In genomic region chr3:10248184-10248983, GRCh38 we compare ENCODE assay signal across 8 cellular contexts. TPM values are rescaled to one million over a fixed set of nuclear protein-coding genes. Genes with fewer than 3 reads are reported as not detected.
DNase-seq lines count a peak whose midpoint lies in the region; ATAC-seq and TF ChIP-seq lines count a peak whose summit lies in the region.

TATDN2 (plus strand) TSS chr3:10248459; CDS start chr3:10249201, 742 bp downstream.

- TF ChIP-seq POLR2A in heart left ventricle (IDR thresholded peaks at IDR 0.05) (peak in 1 of 2 donors; percentile 92), transverse colon (IDR thresholded peaks at IDR 0.05) (peak; percentile 78)

- peaks cover 0 to 10% (median 5%) of the 10 kb centered on the region in 3 donors for H3K9me3 Mint-ChIP-seq in T-cell

- TF ChIP-seq EP300 in transverse colon (IDR thresholded peaks at IDR 0.05; ENCODE audit: low read depth), result no peak

- H3K4me3 ChIP-seq in adipocyte (ENCODE audit: low read length), result peak within 1 kb of the TSS; percentile 95
- H3K4me3 ChIP-seq in heart left ventricle, result peak within 1 kb of the TSS; percentile 65 to 99 (median 76)
- peak within 1 kb of the TSS; percentile 75 to 95 (median 80) for H3K4me3 ChIP-seq in transverse colon

- H3K36me3 ChIP-seq in adipocyte (ENCODE audit: control insufficient read depth, insufficient read depth, low read length, severe bottlenecking), result peaks cover 22% of the 10 kb centered on the region
- peaks cover 0 to 33% (median 16%) of the 10 kb centered on the region in 9 donors for H3K36me3 ChIP-seq in heart left ventricle
- H3K36me3 ChIP-seq in transverse colon, result peaks cover 0 to 7% (median 0%) of the 10 kb centered on the region in 4 donors

- H3K4me1 Mint-ChIP-seq in T-cell, result peaks cover 51 to 58% (median 54%) of the 10 kb centered on the region in 3 donors

- H3K27me3 ChIP-seq in adipocyte (replicated peaks; ENCODE audit: control insufficient read depth, insufficient read depth, low read length) (no peaks in the 10 kb centered on the region), heart left ventricle (no peaks in the 10 kb centered on the region), transverse colon (no peaks in the 10 kb centered on the region)

- POLR2A ChIA-PET in T-cell (lab: Charles Lee), result interaction anchor here in 1 of 2 donors (0.6 to 0.8 kb wide), 4 partner anchors 12 to 315 kb away, joined by 3 to 8 read pairs (median 4); partner anchors contain the start of genes CRELD1 and SEC13

- peak; percentile 96 for ATAC-seq in HG02870 (IDR thresholded peaks at IDR 0.05; ENCODE audit: unreplicated experiment)
- peak; percentile 94 to 97 (median 96) for ATAC-seq in T-cell (replicated peaks in 1 of 4)
- ATAC-seq in heart left ventricle, result peak; percentile 97 to 99 (median 98)

- TF ChIP-seq CTCF in GM13977 (IDR thresholded peaks at IDR 0.05; ENCODE audit: extremely low read depth, insufficient read depth, missing control alignments), result no peak
- peak in 3 of 12 donors; percentile 13 to 34 (median 25) for TF ChIP-seq CTCF in heart left ventricle (IDR thresholded peaks at IDR 0.05)
- no peak for TF ChIP-seq CTCF in transverse colon (IDR thresholded peaks at IDR 0.05)

- H3K9me3 ChIP-seq in adipocyte (ENCODE audit: control insufficient read depth, low read length) (peaks cover 19% of the 10 kb centered on the region), heart left ventricle (peaks cover 0 to 23% (median 8%) of the 10 kb centered on the region in 12 donors), transverse colon (no peaks in the 10 kb centered on the region)

- H3K36me3 Mint-ChIP-seq in T-cell, result peaks cover 30% of the 10 kb centered on the region

- intact Hi-C loops in heart left ventricle (cut with DNase I), result no loop called here
- intact Hi-C loops in transverse colon (cut with DNase I; ENCODE audit: low total_unique reads), result no loop called here

- H3K27ac ChIP-seq in heart left ventricle, result peak within 1 kb of the TSS; percentile 63 to 95 (median 90)
- peak within 1 kb of the TSS; percentile 91 to 94 (median 92) for H3K27ac ChIP-seq in transverse colon

- H3K4me1 ChIP-seq in adipocyte (ENCODE audit: control insufficient read depth, insufficient read depth, low read length), result peaks cover 23% of the 10 kb centered on the region
- peaks cover 0 to 42% (median 23%) of the 10 kb centered on the region in 12 donors for H3K4me1 ChIP-seq in heart left ventricle
- H3K4me1 ChIP-seq in transverse colon, result peaks cover 18 to 35% (median 23%) of the 10 kb centered on the region in 4 donors

- peak within 1 kb of the TSS; percentile 93 to 97 for H3K27ac Mint-ChIP-seq in T-cell

- DNase-seq in GM13977 (ENCODE audit: low spot score) (peak; percentile 100), NCI-H146 (lab: John Stamatoyannopoulos, UW) (peak; percentile 97), T-cell (peak; percentile 82 to 92 (median 87)), adipocyte (ENCODE audit: low read depth) (peak; percentile 99), heart left ventricle (peak; percentile 97 to 98 (median 98)), pons (ENCODE audit: low spot score) (peak; percentile 92), transverse colon (peak; percentile 99)

- H3K27me3 Mint-ChIP-seq in T-cell, result no peaks in the 10 kb centered on the region

- CTCF ChIA-PET in T-cell (lab: Charles Lee), result interaction anchor here in 1 of 2 donors (0.7 to 2.5 kb wide), 4 partner anchors 15 to 316 kb away, joined by 3 to 20 read pairs (median 4); no protein-coding TSS in a partner anchor

- in situ Hi-C loops in GM13977 (cut with MboI; ENCODE audit: low pct_unique_long_range_greater_than_20kb, low sequenced_read_pairs, unreplicated experiment) (no loop called here), transverse colon (cut with MboI; ENCODE audit: low pct_ligation_motif_present in 1 of 4, low pct_unique_long_range_greater_than_20kb in 1 of 4, low sequenced_read_pairs in 3 of 4) (loop anchor here in 2 of 4 donors (25.0 kb wide), 1 partner anchor 261 kb away; the partner anchor contains the start of gene EMC3 (in 2 of the 2))

- 0 to 1% (median 0%) methylated on average over 38 to 80 of the region's 80 CpGs for WGBS in heart left ventricle, 4 donors
- WGBS in transverse colon (ENCODE audit: low coverage in 1 of 2), 2 donors, result 0% methylated on average over 40 of the region's 80 CpGs; no CpG with 5 or more reads in 1 of the 2 donors

- peak within 1 kb of the TSS; percentile 92 for H3K9ac ChIP-seq in adipocyte (ENCODE audit: low read length)

- peak within 1 kb of the TSS; percentile 92 to 99 (median 97) for H3K4me3 Mint-ChIP-seq in T-cell

RNA-seq across cellular contexts. Expression of gene TATDN2, which starts in this region (rescaled TPM):
- total RNA-seq in T-cell, result 10 to 100 TPM; 58.9 to 82.3 (median 79.9) TPM
- 10 to 100 TPM; 10.1 to 26.6 (median 16.8) TPM for total RNA-seq in heart left ventricle
- polyA plus RNA-seq in heart left ventricle, result 10 to 100 TPM in 1 of 2 donors, 1 to 10 TPM in 1; 8.6 to 31.6 TPM
- total RNA-seq in transverse colon, result 10 to 100 TPM; 22.7 to 59.7 (median 28.2) TPM

Comparison
In these comparisons a context has a peak if more than half of its experiments do, and no peak if none do; other contexts are left out.
1. Peak in every context shown above with its lines: DNase-seq, ATAC-seq, H3K4me3 ChIP-seq and H3K27ac ChIP-seq.